In genomic region chr4:173258866-173259265, GRCh38 we compare ENCODE assay signal across 12 cellular contexts.
DNase-seq lines count a peak whose midpoint lies in the region; ATAC-seq and TF ChIP-seq lines count a peak whose summit lies in the region.
"Had no signal": no experiment of that assay in that cellular context is flagged by ENCODE, and none has a peak within 500 bp of the region (broad histone marks: within the 10 kb centered on the region; RNA-seq: fewer than 3 reads in every experiment).

No MANE protein-coding gene starts in this region.

- H3K9me3 Mint-ChIP-seq in GM23338: no peaks in the 10 kb centered on the region
- H3K9me3 Mint-ChIP-seq: CD8-positive, alpha-beta memory T cell had no signal

- DNase-seq in NCI-H82 (lab: John Stamatoyannopoulos, UW): peak; percentile 12
- DNase-seq in NCI-H82 treated with DMSO at 0.1 percent for 48 hours (lab: John Stamatoyannopoulos, UW; ENCODE audit: unreplicated experiment): no peak
- no peak for DNase-seq in GM23338 (ENCODE audit: low spot score)
- no peak for DNase-seq in SK-N-MC (ENCODE audit: low read depth, low spot score)
- DNase-seq in Right ventricle myocardium inferior (ENCODE audit: missing footprints): no peak
- DNase-seq in T-helper 1 cell: no peak
- no peak for DNase-seq in OCI-M1 (lab: John Stamatoyannopoulos, UW)
- no peak for DNase-seq in head of caudate nucleus
- DNase-seq: CD8-positive, alpha-beta memory T cell; DMS53; IMR-90 had no signal

- peaks cover 27% of the 10 kb centered on the region for H3K4me1 ChIP-seq in GM23338 (ENCODE audit: insufficient read depth)

- H3K27ac ChIP-seq in GM23338 (ENCODE audit: low read depth) (no peak overlapping the region), SK-N-MC (0 out of 2 replicates have a peak overlapping the region, but pooled peaks have one; percentile 27)

- no peaks in the 10 kb centered on the region for H3K9me3 ChIP-seq in SK-N-MC (ENCODE audit: low read depth, low read length)

- H3K4me2 ChIP-seq in GM23338: no peak overlapping the region

- H3K27ac Mint-ChIP-seq in GM23338: peak overlapping the region; percentile 10; the same call in 1 of the 2 replicates
- H3K27ac Mint-ChIP-seq: B cell had no signal

- H3K9me2 ChIP-seq in GM23338 (ENCODE audit: insufficient read depth): no peaks in the 10 kb centered on the region

- peaks cover 3% of the 10 kb centered on the region for H3K27me3 Mint-ChIP-seq in GM23338 (ENCODE audit: insufficient read depth, low read depth, poor library complexity)
- H3K27me3 Mint-ChIP-seq: B cell; CD8-positive, alpha-beta memory T cell had no signal

- no peak overlapping the region for H3K4me3 ChIP-seq in GM23338
- no peak overlapping the region for H3K4me3 ChIP-seq in SK-N-MC

- no peaks in the 10 kb centered on the region for H3K27me3 ChIP-seq in GM23338 (ENCODE audit: insufficient read depth)

- intact Hi-C loops in Right ventricle myocardium inferior (cut with DNase I): loop anchor here (2.0 to 5.0 kb wide), 2 partner anchors 92 to 234 kb away; partner anchors contain the start of gene GALNT7
- intact Hi-C loops in head of caudate nucleus (cut with DNase I): loop anchor here (5.0 kb wide), 1 partner anchor 242 kb away; no protein-coding TSS in a partner anchor

- ATAC-seq in GM23338 (no peak), Right ventricle myocardium inferior (no peak)

- no peaks in the 10 kb centered on the region for H3K36me3 ChIP-seq in GM23338 (ENCODE audit: insufficient read depth)
- H3K36me3 ChIP-seq in SK-N-MC (ENCODE audit: insufficient read depth, low read length): no peaks in the 10 kb centered on the region

- H3K36me3 Mint-ChIP-seq in GM23338 (ENCODE audit: low read depth): no peaks in the 10 kb centered on the region; the same call in 2 of the 3 replicates

- H2AFZ ChIP-seq in GM23338: no peak overlapping the region

- H3F3A ChIP-seq in GM23338 (replicated peaks; ENCODE audit: low read depth): no peaks in the 10 kb centered on the region

- no peak overlapping the region for H3K9ac ChIP-seq in SK-N-MC (ENCODE audit: insufficient read length)

- no peaks in the 10 kb centered on the region; the same call in 1 of the 2 replicates for H4K20me1 ChIP-seq in GM23338 (replicated peaks; ENCODE audit: insufficient read depth)

- no peak for TF ChIP-seq CTCF in GM23338 (conservative IDR thresholded peaks at IDR 0.05; ENCODE audit: low read depth in 2 of 2)

- H3K79me2 ChIP-seq in GM23338 (replicated peaks; ENCODE audit: insufficient read depth): peaks cover 89% of the 10 kb centered on the region

- H3K4me3 Mint-ChIP-seq in GM23338: no peak overlapping the region
- H3K4me3 Mint-ChIP-seq: B cell; CD8-positive, alpha-beta memory T cell had no signal

- peaks cover 34% of the 10 kb centered on the region for H3K4me1 Mint-ChIP-seq in GM23338

TF ChIP-seq in GM23338, 12 proteins besides CTCF, POLR2A, EP300 and RAD21 (continues in another document):
- TF ChIP-seq ZNF462 (CRISPR knock-in tag; IDR thresholded peaks at IDR 0.05): no peak
- TF ChIP-seq EZH2 (IDR thresholded peaks at IDR 0.05; ENCODE audit: low read depth, unreplicated experiment): no peak
- TF ChIP-seq NANOG (IDR thresholded peaks at IDR 0.05; ENCODE audit: borderline replicate concordance): no peak
- TF ChIP-seq EZH2phosphoT487 (IDR thresholded peaks at IDR 0.05; ENCODE audit: unreplicated experiment): no peak
- no peak for TF ChIP-seq ZNF331 (CRISPR knock-in tag; IDR thresholded peaks at IDR 0.05; ENCODE audit: low read depth)
- no peak for TF ChIP-seq REST (IDR thresholded peaks at IDR 0.05; ENCODE audit: unreplicated experiment)
- no peak for TF ChIP-seq STAT1 (IDR thresholded peaks at IDR 0.05; ENCODE audit: unreplicated experiment)
- TF ChIP-seq POLR2AphosphoS5 (IDR thresholded peaks at IDR 0.05; ENCODE audit: low read depth): no peak
- no peak for TF ChIP-seq CREB1 (CRISPR knock-in tag; IDR thresholded peaks at IDR 0.05; ENCODE audit: low read depth)
- no peak for TF ChIP-seq ZNF114 (CRISPR knock-in tag; IDR thresholded peaks at IDR 0.05)
